Comparison of ENCODE assay signal across 29 cellular contexts in genomic region chr10:103454026-103454425, GRCh38. TPM values are rescaled to one million over a fixed set of nuclear protein-coding genes. Genes with fewer than 3 reads are reported as not detected.
DNase-seq lines count a peak whose midpoint lies in the region; ATAC-seq and TF ChIP-seq lines count a peak whose summit lies in the region.
"Had no signal": no experiment of that assay in that cellular context is flagged by ENCODE, and none has a peak within 500 bp of the region (broad histone marks: within the 10 kb centered on the region; RNA-seq: fewer than 3 reads in every experiment).

No MANE protein-coding gene starts in this region.

- H3K9me3 Mint-ChIP-seq in activated naive CD8-positive, alpha-beta T cell treated with anti-CD3 and anti-CD28 coated beads, Interleukin-2, amount 10 ng/mL, durations not matched to agents 7 days and 5 days, result no peaks in the 10 kb centered on the region
- H3K9me3 Mint-ChIP-seq in activated naive CD8-positive, alpha-beta T cell treated with anti-CD3 and anti-CD28 coated beads for 36 hours, result no peaks in the 10 kb centered on the region
- H3K9me3 Mint-ChIP-seq in activated T-helper 2 cell treated with anti-CD3 and anti-CD28 coated beads, Interferon-gamma antibody, Interleukin-2, Interleukin-4, amounts not matched to agents 10 μg/mL and 5 μg/mL and 100 μg/mL, durations not matched to agents 14 hours and 24 hours and 36 hours, result no peaks in the 10 kb centered on the region
- no peaks in the 10 kb centered on the region for H3K9me3 Mint-ChIP-seq in stimulated activated memory B cell treated with anti-CD40 and anti-IgM and Interleukin-4, amounts not matched to agents 10 μg/mL and 1 μg/mL and 100 μg/mL, for 72 hours
- H3K9me3 Mint-ChIP-seq: activated naive CD4-positive, alpha-beta T cell treated with anti-CD3 and anti-CD28 coated beads, Interleukin-2, amount 50 U/mL, for 24 hours; mesothelial cell of epicardium; nephron had no signal

- H3K36me3 Mint-ChIP-seq in activated naive CD8-positive, alpha-beta T cell treated with anti-CD3 and anti-CD28 coated beads, Interleukin-2, amount 10 ng/mL, durations not matched to agents 7 days and 5 days, result peaks cover 28% of the 10 kb centered on the region
- H3K36me3 Mint-ChIP-seq in activated naive CD8-positive, alpha-beta T cell treated with anti-CD3 and anti-CD28 coated beads for 36 hours, result no peaks in the 10 kb centered on the region
- H3K36me3 Mint-ChIP-seq in activated T-helper 2 cell treated with anti-CD3 and anti-CD28 coated beads, Interferon-gamma antibody, Interleukin-2, Interleukin-4, amounts not matched to agents 10 μg/mL and 5 μg/mL and 100 μg/mL, durations not matched to agents 14 hours and 24 hours and 36 hours (ENCODE audit: low read depth), result peaks cover 22% of the 10 kb centered on the region
- H3K36me3 Mint-ChIP-seq in stimulated activated memory B cell treated with anti-CD40 and anti-IgM and Interleukin-4, amounts not matched to agents 10 μg/mL and 1 μg/mL and 100 μg/mL, for 72 hours, result peaks cover 13% of the 10 kb centered on the region

- H3K27ac Mint-ChIP-seq in activated naive CD8-positive, alpha-beta T cell treated with anti-CD3 and anti-CD28 coated beads, Interleukin-2, amount 10 ng/mL, durations not matched to agents 7 days and 5 days, result peak overlapping the region; percentile 17
- no peak overlapping the region for H3K27ac Mint-ChIP-seq in activated naive CD8-positive, alpha-beta T cell treated with anti-CD3 and anti-CD28 coated beads for 36 hours
- no peak overlapping the region for H3K27ac Mint-ChIP-seq in activated T-helper 2 cell treated with anti-CD3 and anti-CD28 coated beads, Interferon-gamma antibody, Interleukin-2, Interleukin-4, amounts not matched to agents 10 μg/mL and 5 μg/mL and 100 μg/mL, durations not matched to agents 14 hours and 24 hours and 36 hours
- peak overlapping the region; percentile 88 for H3K27ac Mint-ChIP-seq in stimulated activated memory B cell treated with anti-CD40 and anti-IgM and Interleukin-4, amounts not matched to agents 10 μg/mL and 1 μg/mL and 100 μg/mL, for 72 hours
- H3K27ac Mint-ChIP-seq: mesothelial cell of epicardium had no signal

- no peak for TF ChIP-seq POLR2A in erythroblast (IDR thresholded peaks at IDR 0.05; ENCODE audit: low read length)

- no peaks in the 10 kb centered on the region for H3K27me3 Mint-ChIP-seq in activated naive CD8-positive, alpha-beta T cell treated with anti-CD3 and anti-CD28 coated beads, Interleukin-2, amount 10 ng/mL, durations not matched to agents 7 days and 5 days
- no peaks in the 10 kb centered on the region for H3K27me3 Mint-ChIP-seq in activated naive CD8-positive, alpha-beta T cell treated with anti-CD3 and anti-CD28 coated beads for 36 hours
- H3K27me3 Mint-ChIP-seq in activated T-helper 2 cell treated with anti-CD3 and anti-CD28 coated beads, Interferon-gamma antibody, Interleukin-2, Interleukin-4, amounts not matched to agents 10 μg/mL and 5 μg/mL and 100 μg/mL, durations not matched to agents 14 hours and 24 hours and 36 hours (ENCODE audit: low read depth), result no peaks in the 10 kb centered on the region
- H3K27me3 Mint-ChIP-seq in stimulated activated memory B cell treated with anti-CD40 and anti-IgM and Interleukin-4, amounts not matched to agents 10 μg/mL and 1 μg/mL and 100 μg/mL, for 72 hours, result no peaks in the 10 kb centered on the region
- H3K27me3 Mint-ChIP-seq: activated naive CD4-positive, alpha-beta T cell treated with anti-CD3 and anti-CD28 coated beads, Interleukin-2, amount 50 U/mL, for 24 hours had no signal

- H3K4me1 Mint-ChIP-seq in activated naive CD8-positive, alpha-beta T cell treated with anti-CD3 and anti-CD28 coated beads, Interleukin-2, amount 10 ng/mL, durations not matched to agents 7 days and 5 days, result peaks cover 40% of the 10 kb centered on the region
- H3K4me1 Mint-ChIP-seq in activated naive CD8-positive, alpha-beta T cell treated with anti-CD3 and anti-CD28 coated beads for 36 hours, result peaks cover 24% of the 10 kb centered on the region
- H3K4me1 Mint-ChIP-seq in activated T-helper 2 cell treated with anti-CD3 and anti-CD28 coated beads, Interferon-gamma antibody, Interleukin-2, Interleukin-4, amounts not matched to agents 10 μg/mL and 5 μg/mL and 100 μg/mL, durations not matched to agents 14 hours and 24 hours and 36 hours (ENCODE audit: low read depth), result peaks cover 39% of the 10 kb centered on the region
- H3K4me1 Mint-ChIP-seq in stimulated activated memory B cell treated with anti-CD40 and anti-IgM and Interleukin-4, amounts not matched to agents 10 μg/mL and 1 μg/mL and 100 μg/mL, for 72 hours, result peaks cover 57% of the 10 kb centered on the region

- no peak for ATAC-seq in activated naive CD8-positive, alpha-beta T cell treated with anti-CD3 and anti-CD28 coated beads, Interleukin-2, amount 10 ng/mL, durations not matched to agents 7 days and 5 days (ENCODE audit: low read depth)
- ATAC-seq in stimulated activated memory B cell treated with anti-CD40 and anti-IgM and Interleukin-4, amounts not matched to agents 10 μg/mL and 1 μg/mL and 100 μg/mL, for 72 hours, result no peak
- ATAC-seq: HCT116, left ventricle myocardium superior, pancreas, right cardiac atrium had no signal

- peak overlapping the region; percentile 96 for H3K4me3 Mint-ChIP-seq in activated naive CD8-positive, alpha-beta T cell treated with anti-CD3 and anti-CD28 coated beads, Interleukin-2, amount 10 ng/mL, durations not matched to agents 7 days and 5 days
- no peak overlapping the region for H3K4me3 Mint-ChIP-seq in activated naive CD8-positive, alpha-beta T cell treated with anti-CD3 and anti-CD28 coated beads for 36 hours
- H3K4me3 Mint-ChIP-seq in activated T-helper 2 cell treated with anti-CD3 and anti-CD28 coated beads, Interferon-gamma antibody, Interleukin-2, Interleukin-4, amounts not matched to agents 10 μg/mL and 5 μg/mL and 100 μg/mL, durations not matched to agents 14 hours and 24 hours and 36 hours (ENCODE audit: low read depth), result peak overlapping the region; percentile 66
- no peak overlapping the region for H3K4me3 Mint-ChIP-seq in stimulated activated memory B cell treated with anti-CD40 and anti-IgM and Interleukin-4, amounts not matched to agents 10 μg/mL and 1 μg/mL and 100 μg/mL, for 72 hours
- H3K4me3 Mint-ChIP-seq: mesothelial cell of epicardium had no signal

- DNase-seq in activated naive CD8-positive, alpha-beta T cell treated with anti-CD3 and anti-CD28 coated beads, Interleukin-2, amount 10 ng/mL, durations not matched to agents 7 days and 5 days, result no peak
- no peak for DNase-seq in activated naive CD8-positive, alpha-beta T cell treated with anti-CD3 and anti-CD28 coated beads for 36 hours
- DNase-seq in activated T-helper 2 cell treated with anti-CD3 and anti-CD28 coated beads, Interferon-gamma antibody, Interleukin-2, Interleukin-4, amounts not matched to agents 10 μg/mL and 5 μg/mL and 100 μg/mL, durations not matched to agents 14 hours and 24 hours and 36 hours (ENCODE audit: low spot score), result no peak
- no peak for DNase-seq in NCI-H345 treated with DMSO at 0.1 percent for 48 hours (lab: John Stamatoyannopoulos, UW; ENCODE audit: unreplicated experiment)
- DNase-seq in erythroblast (lab: John Stamatoyannopoulos, UW), result no peak
- DNase-seq: activated CD4-positive, alpha-beta T cell treated with anti-CD3 and anti-CD28 coated beads for 1 hour; activated T-cell treated with anti-CD3 and anti-CD28 coated beads, Interleukin-2, amount 50 U/mL, for 48 hours; aorta; central memory CD4-positive, alpha-beta T cell; dermis blood vessel endothelial cell; islet precursor cell; Karpas-422; left ventricle myocardium superior; NCI-H510A treated with DMSO at 0.1 percent for 48 hours; NK-92 treated with Interleukin-12 subunit alpha and Interleukin-12 subunit beta, amount 100 ng/mL, for 24 hours; pancreas; Peyer's patch; right cardiac atrium; SJCRH30; stimulated activated CD4-positive, alpha-beta T cell treated with anti-CD3 and anti-CD28 coated beads, Interleukin-4, amount 100 ng/mL, for 1 hour; stimulated activated naive CD4-positive, alpha-beta T cell had no signal

- intact Hi-C loops in activated T-helper 2 cell treated with anti-CD3 and anti-CD28 coated beads, Interferon-gamma antibody, Interleukin-2, Interleukin-4, amounts not matched to agents 10 μg/mL and 5 μg/mL and 100 μg/mL, durations not matched to agents 14 hours and 24 hours and 36 hours (cut with micrococcal nuclease), result no loop called here

- POLR2A ChIA-PET in activated naive CD8-positive, alpha-beta T cell treated with anti-CD3 and anti-CD28 coated beads, Interleukin-2, amount 10 ng/mL, durations not matched to agents 7 days and 5 days (lab: Charles Lee), result interaction anchor here (0.9 to 8.8 kb wide), 4 partner anchors 10 to 86 kb away, joined by 3 to 89 read pairs (median 24); partner anchors contain the start of gene TAF5

RNA-seq across cellular contexts. Expression of gene CALHM2, which starts 1.9 kb away (rescaled TPM):
- total RNA-seq in activated naive CD8-positive, alpha-beta T cell treated with anti-CD3 and anti-CD28 coated beads, Interleukin-2, amount 10 ng/mL, durations not matched to agents 7 days and 5 days, result 100 to 1,000 TPM; 117 to 124 TPM
- 1 to 10 TPM; 4.5 to 4.8 TPM for total RNA-seq in activated naive CD8-positive, alpha-beta T cell treated with anti-CD3 and anti-CD28 coated beads for 36 hours
- total RNA-seq in activated T-helper 2 cell treated with anti-CD3 and anti-CD28 coated beads, Interferon-gamma antibody, Interleukin-2, Interleukin-4, amounts not matched to agents 10 μg/mL and 5 μg/mL and 100 μg/mL, durations not matched to agents 14 hours and 24 hours and 36 hours, result 20.3 and 21.1 TPM in 2 replicates

RNA-seq across cellular contexts. Expression of gene CALHM1, which starts 4.7 kb away (rescaled TPM):
- under 1 TPM; 0.74 to 0.94 TPM for total RNA-seq in activated naive CD8-positive, alpha-beta T cell treated with anti-CD3 and anti-CD28 coated beads, Interleukin-2, amount 10 ng/mL, durations not matched to agents 7 days and 5 days
- total RNA-seq in activated naive CD8-positive, alpha-beta T cell treated with anti-CD3 and anti-CD28 coated beads for 36 hours, result not detected
- 0.09 TPM in 1 of 2 replicates, not detected in the other for total RNA-seq in activated T-helper 2 cell treated with anti-CD3 and anti-CD28 coated beads, Interferon-gamma antibody, Interleukin-2, Interleukin-4, amounts not matched to agents 10 μg/mL and 5 μg/mL and 100 μg/mL, durations not matched to agents 14 hours and 24 hours and 36 hours
- total RNA-seq: activated CD8-positive, alpha-beta memory T cell treated with anti-CD3 and anti-CD28 coated beads for 36 hours; aorta; dermis blood vessel endothelial cell; fibroblast of lung; left ventricle myocardium superior; mesothelial cell of epicardium; right cardiac atrium; temporal lobe had no signal

RNA-seq across cellular contexts. Expression of gene CALHM3, which starts 25.0 kb away (rescaled TPM):
- total RNA-seq in activated naive CD8-positive, alpha-beta T cell treated with anti-CD3 and anti-CD28 coated beads, Interleukin-2, amount 10 ng/mL, durations not matched to agents 7 days and 5 days, result under 1 TPM; 0.17 to 0.67 TPM
- not detected for total RNA-seq in activated naive CD8-positive, alpha-beta T cell treated with anti-CD3 and anti-CD28 coated beads for 36 hours
- total RNA-seq in activated T-helper 2 cell treated with anti-CD3 and anti-CD28 coated beads, Interferon-gamma antibody, Interleukin-2, Interleukin-4, amounts not matched to agents 10 μg/mL and 5 μg/mL and 100 μg/mL, durations not matched to agents 14 hours and 24 hours and 36 hours, result not detected in 2 replicates
- total RNA-seq: aorta, dermis blood vessel endothelial cell, fibroblast of lung, left ventricle myocardium superior, mesothelial cell of epicardium, Peyer's patch, right cardiac atrium, SJCRH30, temporal lobe had no signal

RNA-seq across cellular contexts. Expression of gene NEURL1, which starts 39.5 kb away (rescaled TPM):
- 1 to 10 TPM; 1.6 to 2.0 TPM for total RNA-seq in activated naive CD8-positive, alpha-beta T cell treated with anti-CD3 and anti-CD28 coated beads, Interleukin-2, amount 10 ng/mL, durations not matched to agents 7 days and 5 days
- 1 to 10 TPM; 3.1 to 3.2 TPM for total RNA-seq in activated naive CD8-positive, alpha-beta T cell treated with anti-CD3 and anti-CD28 coated beads for 36 hours
- 1.7 and 2.2 TPM in 2 replicates for total RNA-seq in activated T-helper 2 cell treated with anti-CD3 and anti-CD28 coated beads, Interferon-gamma antibody, Interleukin-2, Interleukin-4, amounts not matched to agents 10 μg/mL and 5 μg/mL and 100 μg/mL, durations not matched to agents 14 hours and 24 hours and 36 hours
- total RNA-seq: dermis blood vessel endothelial cell, fibroblast of lung, left ventricle myocardium superior had no signal

RNA-seq across cellular contexts. Expression of gene PDCD11, which starts 57.6 kb away (rescaled TPM):
- total RNA-seq in activated naive CD8-positive, alpha-beta T cell treated with anti-CD3 and anti-CD28 coated beads, Interleukin-2, amount 10 ng/mL, durations not matched to agents 7 days and 5 days, result 10 to 100 TPM; 45.1 to 49.9 TPM
- total RNA-seq in activated naive CD8-positive, alpha-beta T cell treated with anti-CD3 and anti-CD28 coated beads for 36 hours, result 10 to 100 TPM; 89.5 to 94.7 TPM
- total RNA-seq in activated T-helper 2 cell treated with anti-CD3 and anti-CD28 coated beads, Interferon-gamma antibody, Interleukin-2, Interleukin-4, amounts not matched to agents 10 μg/mL and 5 μg/mL and 100 μg/mL, durations not matched to agents 14 hours and 24 hours and 36 hours, result 79.4 and 81.6 TPM in 2 replicates

Comparison
In these comparisons a context has a peak if more than half of its experiments do, and no peak if none do; other contexts are left out.
1. H3K27ac Mint-ChIP-seq: peak in activated naive CD8-positive, alpha-beta T cell treated with anti-CD3 and anti-CD28 coated beads, Interleukin-2, amount 10 ng/mL, durations not matched to agents 7 days and 5 days (single experiment) and stimulated activated memory B cell treated with anti-CD40 and anti-IgM and Interleukin-4, amounts not matched to agents 10 μg/mL and 1 μg/mL and 100 μg/mL, for 72 hours (single experiment); none in activated naive CD8-positive, alpha-beta T cell treated with anti-CD3 and anti-CD28 coated beads for 36 hours (single experiment) and activated T-helper 2 cell treated with anti-CD3 and anti-CD28 coated beads, Interferon-gamma antibody, Interleukin-2, Interleukin-4, amounts not matched to agents 10 μg/mL and 5 μg/mL and 100 μg/mL, durations not matched to agents 14 hours and 24 hours and 36 hours (single experiment).
2. H3K4me3 Mint-ChIP-seq: peak in activated naive CD8-positive, alpha-beta T cell treated with anti-CD3 and anti-CD28 coated beads, Interleukin-2, amount 10 ng/mL, durations not matched to agents 7 days and 5 days (single experiment) and activated T-helper 2 cell treated with anti-CD3 and anti-CD28 coated beads, Interferon-gamma antibody, Interleukin-2, Interleukin-4, amounts not matched to agents 10 μg/mL and 5 μg/mL and 100 μg/mL, durations not matched to agents 14 hours and 24 hours and 36 hours (single experiment); none in activated naive CD8-positive, alpha-beta T cell treated with anti-CD3 and anti-CD28 coated beads for 36 hours (single experiment) and stimulated activated memory B cell treated with anti-CD40 and anti-IgM and Interleukin-4, amounts not matched to agents 10 μg/mL and 1 μg/mL and 100 μg/mL, for 72 hours (single experiment).